1 cellular context compared by ENCODE assay signal in the genomic region with DNA sequence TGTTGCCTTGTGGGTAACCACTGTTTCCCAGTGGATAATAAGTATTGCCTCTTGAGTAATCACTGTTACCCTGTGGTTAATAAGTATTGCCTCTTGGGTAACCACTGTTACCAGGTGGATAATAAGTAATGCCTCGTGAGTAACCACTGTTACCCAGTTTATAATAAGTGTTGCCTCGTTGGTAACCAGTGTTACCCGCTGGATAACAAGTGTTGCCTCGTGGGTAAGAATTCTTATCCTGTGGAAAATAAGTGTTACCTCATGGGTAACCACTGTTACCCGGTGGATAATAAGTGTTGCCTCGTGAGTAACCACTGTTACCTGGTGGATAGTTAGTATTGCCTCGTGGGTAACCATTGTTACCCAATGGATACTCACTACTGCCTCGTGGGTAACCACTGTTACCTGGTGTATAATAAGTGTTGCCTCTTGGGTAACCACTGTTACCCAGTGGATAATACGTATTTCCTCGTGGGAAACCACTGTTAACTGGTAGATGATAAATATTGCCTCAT.
TF ChIP-seq lines count a peak whose summit lies in the region.

No MANE protein-coding gene starts in this region.

TF ChIP-seq in GM12878, 131 proteins besides CTCF, POLR2A, EP300 and RAD21 (continued from another document):
- TF ChIP-seq TCF7 (IDR thresholded peaks at IDR 0.05; ENCODE audit: borderline replicate concordance), result no peak
- TF ChIP-seq STAT1 (conservative IDR thresholded peaks at IDR 0.05), result no peak
- TF ChIP-seq, protein P1, sequence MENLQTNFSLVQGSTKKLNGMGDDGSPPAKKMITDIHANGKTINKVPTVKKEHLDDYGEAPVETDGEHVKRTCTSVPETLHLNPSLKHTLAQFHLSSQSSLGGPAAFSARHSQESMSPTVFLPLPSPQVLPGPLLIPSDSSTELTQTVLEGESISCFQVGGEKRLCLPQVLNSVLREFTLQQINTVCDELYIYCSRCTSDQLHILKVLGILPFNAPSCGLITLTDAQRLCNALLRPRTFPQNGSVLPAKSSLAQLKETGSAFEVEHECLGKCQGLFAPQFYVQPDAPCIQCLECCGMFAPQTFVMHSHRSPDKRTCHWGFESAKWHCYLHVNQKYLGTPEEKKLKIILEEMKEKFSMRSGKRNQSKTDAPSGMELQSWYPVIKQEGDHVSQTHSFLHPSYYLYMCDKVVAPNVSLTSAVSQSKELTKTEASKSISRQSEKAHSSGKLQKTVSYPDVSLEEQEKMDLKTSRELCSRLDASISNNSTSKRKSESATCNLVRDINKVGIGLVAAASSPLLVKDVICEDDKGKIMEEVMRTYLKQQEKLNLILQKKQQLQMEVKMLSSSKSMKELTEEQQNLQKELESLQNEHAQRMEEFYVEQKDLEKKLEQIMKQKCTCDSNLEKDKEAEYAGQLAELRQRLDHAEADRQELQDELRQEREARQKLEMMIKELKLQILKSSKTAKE (IDR thresholded peaks at IDR 0.05; ENCODE audit: low read depth, poor library complexity, severe bottlenecking), result no peak
- no peak for TF ChIP-seq KDM1A (IDR thresholded peaks at IDR 0.05; ENCODE audit: borderline replicate concordance)
- no peak for TF ChIP-seq MTA2 (IDR thresholded peaks at IDR 0.05; ENCODE audit: low read depth)
- no peak for TF ChIP-seq RFX5 (IDR thresholded peaks at IDR 0.05; ENCODE audit: low read depth, low read length)
TF ChIP-seq in GM12878: peak in this region for 15.
